2 cellular contexts compared by ENCODE assay signal in genomic region chr17:81578561-81579225, GRCh38.
TF ChIP-seq lines count a peak whose summit lies in the region.

No MANE protein-coding gene starts in this region.

TF ChIP-seq in SK-N-SH, 30 proteins besides CTCF, POLR2A, EP300 and RAD21:
- TF ChIP-seq USF2 (IDR thresholded peaks at IDR 0.05; ENCODE audit: borderline replicate concordance, low read depth, low read length) (no peak), CHD2 (IDR thresholded peaks at IDR 0.05; ENCODE audit: low read length, partially characterized antibody) (no peak), REST (IDR thresholded peaks at IDR 0.05; ENCODE audit: low read depth, low read length) (no peak), RCOR1 (IDR thresholded peaks at IDR 0.05; ENCODE audit: low read length) (no peak)
TF ChIP-seq in SK-N-SH: peak in this region for 0.

TF ChIP-seq in SK-N-SH treated with all-trans-retinoic acid at 6 μM for 48 hours, 23 proteins besides CTCF, POLR2A, EP300 and RAD21:
- TF ChIP-seq TCF4 (CRISPR knock-in tag; IDR thresholded peaks at IDR 0.05; ENCODE audit: borderline replicate concordance) = no peak
- TF ChIP-seq BACH2 (CRISPR knock-in tag; IDR thresholded peaks at IDR 0.05; ENCODE audit: borderline replicate concordance) = no peak
- no peak for TF ChIP-seq POU6F1 (CRISPR knock-in tag; IDR thresholded peaks at IDR 0.05; ENCODE audit: borderline replicate concordance, low read depth)
- TF ChIP-seq CSRNP3 (CRISPR knock-in tag; IDR thresholded peaks at IDR 0.05) = no peak
